ENCODE assay signal across 27 cellular contexts in genomic region chr6:33549896-33550295, GRCh38.
"Had no signal": no experiment of that assay in that cellular context is flagged by ENCODE, and none has a peak within 500 bp of the region (broad histone marks: within the 10 kb centered on the region; RNA-seq: fewer than 3 reads in every experiment).

No MANE protein-coding gene starts in this region.

- H3K4me1 ChIP-seq: parathyroid adenoma, psoas muscle, right lobe of liver, sigmoid colon, stomach, thyroid gland, tibial nerve, upper lobe of right lung, uterus had no signal

- H3K27ac ChIP-seq: neural progenitor cell, ovary, parathyroid adenoma, psoas muscle, right lobe of liver, sigmoid colon, stomach, thoracic aorta, thyroid gland, tibial nerve, upper lobe of right lung, uterus had no signal

- H3K9me3 Mint-ChIP-seq: naive thymus-derived CD4-positive, alpha-beta T cell; nephron; neural progenitor cell; stimulated activated effector memory CD8-positive, alpha-beta T cell treated with anti-CD3 and anti-CD28 coated beads, Interleukin-12 subunit alpha, Interleukin-12 subunit beta, amount 100 ng/mL, for 72 hours; stimulated activated naive B cell treated with anti-CD40 and anti-IgM and Interleukin-4, amounts not matched to agents 10 μg/mL and 1 μg/mL and 100 μg/mL, for 72 hours; stimulated activated naive CD8-positive, alpha-beta T cell treated with anti-CD3 and anti-CD28 coated beads, Interleukin-15, Interleukin-2, amounts not matched to agents 100 ng/mL and 50 ng/mL, for 24 hours; type B pancreatic cell had no signal

- H3K79me2 ChIP-seq: parathyroid adenoma had no signal

- H3K27ac Mint-ChIP-seq: nephron; progenitor cell of endocrine pancreas; stimulated activated effector memory CD8-positive, alpha-beta T cell treated with anti-CD3 and anti-CD28 coated beads, Interleukin-12 subunit alpha, Interleukin-12 subunit beta, amount 100 ng/mL, for 72 hours; stimulated activated naive B cell treated with anti-CD40 and anti-IgM and Interleukin-4, amounts not matched to agents 10 μg/mL and 1 μg/mL and 100 μg/mL, for 72 hours; stimulated activated naive CD8-positive, alpha-beta T cell treated with anti-CD3 and anti-CD28 coated beads, Interleukin-15, Interleukin-2, amounts not matched to agents 100 ng/mL and 50 ng/mL, for 24 hours; type B pancreatic cell had no signal

- ATAC-seq: naive thymus-derived CD4-positive, alpha-beta T cell; psoas muscle; right cardiac atrium; right lobe of liver; stimulated activated effector memory CD8-positive, alpha-beta T cell treated with anti-CD3 and anti-CD28 coated beads, Interleukin-12 subunit alpha, Interleukin-12 subunit beta, amount 100 ng/mL, for 72 hours; stimulated activated naive B cell treated with anti-CD40 and anti-IgM and Interleukin-4, amounts not matched to agents 10 μg/mL and 1 μg/mL and 100 μg/mL, for 72 hours; upper lobe of right lung had no signal

- H3K4me3 Mint-ChIP-seq: nephron; neural progenitor cell; stimulated activated effector memory CD8-positive, alpha-beta T cell treated with anti-CD3 and anti-CD28 coated beads, Interleukin-12 subunit alpha, Interleukin-12 subunit beta, amount 100 ng/mL, for 72 hours; stimulated activated naive B cell treated with anti-CD40 and anti-IgM and Interleukin-4, amounts not matched to agents 10 μg/mL and 1 μg/mL and 100 μg/mL, for 72 hours; stimulated activated naive CD8-positive, alpha-beta T cell treated with anti-CD3 and anti-CD28 coated beads, Interleukin-15, Interleukin-2, amounts not matched to agents 100 ng/mL and 50 ng/mL, for 24 hours; type B pancreatic cell had no signal

- H3K36me3 Mint-ChIP-seq: naive thymus-derived CD4-positive, alpha-beta T cell; neural progenitor cell; stimulated activated effector memory CD8-positive, alpha-beta T cell treated with anti-CD3 and anti-CD28 coated beads, Interleukin-12 subunit alpha, Interleukin-12 subunit beta, amount 100 ng/mL, for 72 hours; stimulated activated naive B cell treated with anti-CD40 and anti-IgM and Interleukin-4, amounts not matched to agents 10 μg/mL and 1 μg/mL and 100 μg/mL, for 72 hours; type B pancreatic cell had no signal

- H3K9me3 ChIP-seq: ovary, psoas muscle, right lobe of liver, sigmoid colon, stomach, thoracic aorta, thyroid gland, tibial nerve, upper lobe of right lung, uterus had no signal

- H2AFZ ChIP-seq: neural progenitor cell, parathyroid adenoma had no signal

- H3K27me3 ChIP-seq: neural progenitor cell, ovary, right lobe of liver, sigmoid colon, stomach, thyroid gland, tibial nerve, upper lobe of right lung, uterus had no signal

- H3K9ac ChIP-seq: neural progenitor cell, parathyroid adenoma had no signal

- H3K4me3 ChIP-seq: neural progenitor cell, ovary, psoas muscle, right lobe of liver, sigmoid colon, stomach, thoracic aorta, thyroid gland, tibial nerve, upper lobe of right lung, uterus had no signal

- H3K4me1 Mint-ChIP-seq: nephron had no signal

- H3K27me3 Mint-ChIP-seq: naive thymus-derived CD4-positive, alpha-beta T cell; stimulated activated naive B cell treated with anti-CD40 and anti-IgM and Interleukin-4, amounts not matched to agents 10 μg/mL and 1 μg/mL and 100 μg/mL, for 72 hours; stimulated activated naive CD8-positive, alpha-beta T cell treated with anti-CD3 and anti-CD28 coated beads, Interleukin-15, Interleukin-2, amounts not matched to agents 100 ng/mL and 50 ng/mL, for 24 hours; type B pancreatic cell had no signal

- DNase-seq: naive thymus-derived CD4-positive, alpha-beta T cell; occipital lobe; ovary; psoas muscle; right cardiac atrium; right lobe of liver; sigmoid colon; small intestine; stimulated activated CD4-positive, alpha-beta T cell treated with anti-CD3 and anti-CD28 coated beads, Interleukin-15, amount 100 ng/mL, for 24 hours; stimulated activated CD4-positive, alpha-beta T cell treated with anti-CD3 and anti-CD28 coated beads, Interleukin-2, amount 100 ng/mL, for 24 hours; stimulated activated CD4-positive, alpha-beta T cell treated with anti-CD3 and anti-CD28 coated beads, Interleukin-2, amount 100 ng/mL, for 48 hours; stimulated activated CD4-positive, alpha-beta T cell treated with anti-CD3 and anti-CD28 coated beads, Interleukin-4, amount 100 ng/mL, for 24 hours; stimulated activated naive B cell treated with anti-CD40 and anti-IgM and Interleukin-4, amounts not matched to agents 10 μg/mL and 1 μg/mL and 100 μg/mL, for 72 hours; stimulated activated naive CD4-positive, alpha-beta T cell treated with Interleukin-2 at 50 U/mL for 16 hours; stomach; thyroid gland; upper lobe of right lung; uterus had no signal

- H3K36me3 ChIP-seq: neural progenitor cell, ovary, right lobe of liver, sigmoid colon, stomach, thoracic aorta, thyroid gland, tibial nerve, upper lobe of right lung, uterus had no signal

- FAIRE-seq: small intestine had no signal

- H3K4me2 ChIP-seq: neural progenitor cell had no signal
